ENCODE assay signal across 8 cellular contexts in genomic region chr6:132813173-132813856, GRCh38. TPM values are rescaled to one million over a fixed set of nuclear protein-coding genes. Genes with fewer than 3 reads are reported as not detected.
DNase-seq lines count a peak whose midpoint lies in the region; ATAC-seq, FAIRE-seq and TF ChIP-seq lines count a peak whose summit lies in the region.

No MANE protein-coding gene starts in this region.

- peak overlapping the region; percentile 100 for H3K27ac Mint-ChIP-seq in activated CD4-positive, alpha-beta T cell treated with anti-CD3 and anti-CD28 coated beads, Interleukin-2, amount 10 ng/mL, durations not matched to agents 7 days and 5 days

- H3K4me3 Mint-ChIP-seq in activated CD4-positive, alpha-beta T cell treated with anti-CD3 and anti-CD28 coated beads, Interleukin-2, amount 10 ng/mL, durations not matched to agents 7 days and 5 days = peak overlapping the region; percentile 99

- H3K9me3 ChIP-seq in H1 (ENCODE audit: insufficient read depth in 2 of 2, low read depth in 1 of 2, low read length in 1 of 2) = no peaks in the 10 kb centered on the region
- no peaks in the 10 kb centered on the region for H3K9me3 ChIP-seq in mononuclear cell (ENCODE audit: low read depth, low read length)

- H3K27me3 ChIP-seq in H1 (replicated peaks in 1 of 4; ENCODE audit: control insufficient read depth in 3 of 4, extremely low read depth in 1 of 4, insufficient read depth in 3 of 4, low read length in 3 of 4) (no peaks in the 10 kb centered on the region), mononuclear cell (ENCODE audit: insufficient read depth, low read length) (no peaks in the 10 kb centered on the region)

- peak overlapping the region; percentile 62 for H2BK120ac ChIP-seq in H1 (replicated peaks; ENCODE audit: low read depth, low read length)

- peak overlapping the region; percentile 19; the same call in 1 of the 2 replicates for H4K8ac ChIP-seq in H1 (ENCODE audit: extremely low read depth, insufficient read depth, low read length)

- DNase-seq in NCI-H1417 (lab: John Stamatoyannopoulos, UW) = peak; percentile 63 to 90 (median 80)
- DNase-seq in NCI-H1417 treated with DMSO at 0.1 percent for 48 hours (lab: John Stamatoyannopoulos, UW) = no peak
- peak; percentile 36 for DNase-seq in NCI-H1105 (lab: John Stamatoyannopoulos, UW)
- DNase-seq in activated CD4-positive, alpha-beta T cell treated with anti-CD3 and anti-CD28 coated beads, Interleukin-2, amount 10 ng/mL, durations not matched to agents 7 days and 5 days = peak; percentile 37
- peak in 1 of 2 experiments; percentile 48 for DNase-seq in H1 (ENCODE audit: low read depth in 1 of 2, low spot score in 2 of 2)

- peaks cover 19 to 22% of the 10 kb centered on the region in 2 experiments for H4K20me1 ChIP-seq in H1 (replicated peaks in 1 of 2; ENCODE audit: control insufficient read depth in 1 of 2, insufficient read depth in 2 of 2, low read length in 2 of 2)

- no peaks in the 10 kb centered on the region for H3K9me3 Mint-ChIP-seq in activated CD4-positive, alpha-beta T cell treated with anti-CD3 and anti-CD28 coated beads, Interleukin-2, amount 10 ng/mL, durations not matched to agents 7 days and 5 days

- peak in 1 of 2 experiments; percentile 19; a peak in 2 of 3 replicates for TF ChIP-seq POLR2A in H1 (IDR thresholded peaks at IDR 0.05; ENCODE audit: control extremely low read depth in 1 of 2, low read depth in 2 of 2, low read length in 2 of 2)

- CTCF ChIA-PET in activated CD4-positive, alpha-beta T cell treated with anti-CD3 and anti-CD28 coated beads, Interleukin-2, amount 10 ng/mL, durations not matched to agents 7 days and 5 days (lab: Charles Lee) = interaction anchor here (0.8 to 2.9 kb wide), 3 partner anchors 15 to 31 kb away, joined by 3 to 13 read pairs (median 6); partner anchors contain the start of gene SLC18B1
- CTCF ChIA-PET in H1 (lab: Charles Lee; ENCODE audit: partially characterized antibody) = interaction anchor here (0.6 to 6.0 kb wide), 2 partner anchors 14 to 143 kb away, joined by 3 to 51 read pairs; partner anchors contain the start of gene SLC18B1

- no peak for FAIRE-seq in H1 (lab: Jason Lieb, UNC)

- H2BK20ac ChIP-seq in H1 (ENCODE audit: low read length) = no peak overlapping the region

- TF ChIP-seq CTCF in H1 (IDR thresholded peaks at IDR 0.05; ENCODE audit: control extremely low read depth in 1 of 3, insufficient read depth in 1 of 3, low read depth in 1 of 3, low read length in 3 of 3) = no peak

- H3K36me3 ChIP-seq in H1 (ENCODE audit: control insufficient read depth in 2 of 4, insufficient read depth in 4 of 4, low read length in 3 of 4) = peaks cover 29 to 36% (median 34%) of the 10 kb centered on the region in 4 experiments

- peaks cover 43% of the 10 kb centered on the region for H3K4me1 Mint-ChIP-seq in activated CD4-positive, alpha-beta T cell treated with anti-CD3 and anti-CD28 coated beads, Interleukin-2, amount 10 ng/mL, durations not matched to agents 7 days and 5 days

- H2AK5ac ChIP-seq in H1 (ENCODE audit: low read depth, low read length) = no peak overlapping the region; the same call in 1 of the 2 replicates

- H2BK15ac ChIP-seq in H1 (ENCODE audit: low read length) = peak overlapping the region; percentile 90; the same call in 1 of the 2 replicates

- peak overlapping the region; percentile 52; the same call in 1 of the 2 replicates for H2BK12ac ChIP-seq in H1 (ENCODE audit: low read depth, low read length)

- H3K18ac ChIP-seq in H1 (ENCODE audit: extremely low read depth, low read length) = peak overlapping the region; percentile 86

- H3K4me2 ChIP-seq in H1 (ENCODE audit: insufficient read depth in 1 of 2, low read depth in 2 of 2, low read length in 2 of 2) = peak overlapping the region; percentile 82 to 94

- H3K9ac ChIP-seq in H1 (replicated peaks in 1 of 4; ENCODE audit: extremely low read depth in 1 of 4, low read depth in 3 of 4, low read length in 3 of 4) = peak overlapping the region; percentile 69 to 98 (median 92)

- peak overlapping the region; percentile 91 for H3K27ac ChIP-seq in H1 (ENCODE audit: low read depth, low read length)
- H3K27ac ChIP-seq in temporal lobe (ENCODE audit: low read depth, low read length) = peak overlapping the region; percentile 79

- no peak for TF ChIP-seq RAD21 in H1 (IDR thresholded peaks at IDR 0.05 in 1 of 2, conservative IDR thresholded peaks at IDR 0.05 in 1 of 2; ENCODE audit: low read depth in 2 of 2, low read length in 2 of 2)

- peak overlapping the region; percentile 71 for H3K23ac ChIP-seq in H1 (ENCODE audit: insufficient read length)

- peaks cover 41% of the 10 kb centered on the region for H3K36me3 Mint-ChIP-seq in activated CD4-positive, alpha-beta T cell treated with anti-CD3 and anti-CD28 coated beads, Interleukin-2, amount 10 ng/mL, durations not matched to agents 7 days and 5 days (ENCODE audit: low read depth)

- peaks cover 6% of the 10 kb centered on the region for H3K27me3 Mint-ChIP-seq in activated CD4-positive, alpha-beta T cell treated with anti-CD3 and anti-CD28 coated beads, Interleukin-2, amount 10 ng/mL, durations not matched to agents 7 days and 5 days

- POLR2A ChIA-PET in activated CD4-positive, alpha-beta T cell treated with anti-CD3 and anti-CD28 coated beads, Interleukin-2, amount 10 ng/mL, durations not matched to agents 7 days and 5 days (lab: Charles Lee) = interaction anchor here (0.6 to 0.7 kb wide), 3 partner anchors 9 to 41 kb away, joined by 3 read pairs; no protein-coding TSS in a partner anchor
- POLR2A ChIA-PET in H1 (lab: Charles Lee; ENCODE audit: partially characterized antibody) = interaction anchor here (0.6 to 7.4 kb wide), 17 partner anchors 8 to 1493 kb away, joined by 3 to 122 read pairs (median 5); partner anchors contain the start of gene SLC18B1

- H4K5ac ChIP-seq in H1 (ENCODE audit: insufficient read length, low read depth, low read length) = peak overlapping the region; percentile 89

- H3K4me1 ChIP-seq in H1 (replicated peaks in 1 of 4; ENCODE audit: control insufficient read depth in 3 of 4, insufficient read depth in 4 of 4, low read length in 3 of 4) (peaks cover 0 to 8% (median 4%) of the 10 kb centered on the region in 4 experiments; a peak in 6 of 7 replicates), mononuclear cell (ENCODE audit: insufficient read depth, low read length) (peaks cover 26% of the 10 kb centered on the region)

- 1% methylated on average over 27 of the region's 27 CpGs; no CpG with 5 or more reads in 1 of the 2 experiments for whole genome bisulfite sequencing in H1 (ENCODE audit: extremely low coverage in 1 of 2, insufficient coverage in 1 of 2, insufficient read length in 1 of 2, insufficient replicate concordance in 2 of 2, low coverage in 1 of 2, low lambda C conversion rate in 2 of 2, missing lambda C conversion rate in 1 of 2), 2 experiments

- H2BK5ac ChIP-seq in H1 (ENCODE audit: low read depth, low read length) = peak overlapping the region; percentile 79

- peak; percentile 29 for ATAC-seq in HG02571 (IDR thresholded peaks at IDR 0.05; ENCODE audit: unreplicated experiment)

- H3K4me3 ChIP-seq in H1 (ENCODE audit: extremely low read depth in 1 of 4, insufficient read depth in 2 of 4, low read depth in 3 of 4, low read length in 4 of 4) = peak overlapping the region; percentile 84 to 99 (median 96)
- H3K4me3 ChIP-seq in mononuclear cell (ENCODE audit: low read length) = peak overlapping the region; percentile 95

- H3K79me2 ChIP-seq in H1 (ENCODE audit: control insufficient read depth in 1 of 2, insufficient read depth in 2 of 2, low read length in 2 of 2) = peaks cover 9 to 29% of the 10 kb centered on the region in 2 experiments

- peak overlapping the region; percentile 60 for H3K4ac ChIP-seq in H1 (replicated peaks; ENCODE audit: insufficient read length, low read depth, low read length)

- H3K23me2 ChIP-seq in H1 (ENCODE audit: low read depth, low read length) = peaks cover 9% of the 10 kb centered on the region

- 0 out of 2 replicates have a peak overlapping the region, but pooled peaks have one; percentile 20 for H2AFZ ChIP-seq in H1 (ENCODE audit: low read length)

- H3K14ac ChIP-seq in H1 (ENCODE audit: insufficient read length) = no peak overlapping the region

- TF ChIP-seq EP300 in H1 (IDR thresholded peaks at IDR 0.05; ENCODE audit: borderline replicate concordance in 1 of 2, low read depth in 2 of 2, low read length in 2 of 2) = no peak

- H3K56ac ChIP-seq in H1 (replicated peaks; ENCODE audit: insufficient read length, low read depth, low read length) = peak overlapping the region; percentile 65

- H3K79me1 ChIP-seq in H1 (ENCODE audit: low read depth, low read length) = no peaks in the 10 kb centered on the region

- H4K91ac ChIP-seq in H1 (replicated peaks; ENCODE audit: insufficient read length, low read length) = peak overlapping the region; percentile 69

RNA-seq across cellular contexts. Expression of gene RPS12, which starts 1.1 kb away (rescaled TPM):
- total RNA-seq in activated CD4-positive, alpha-beta T cell treated with anti-CD3 and anti-CD28 coated beads, Interleukin-2, amount 10 ng/mL, durations not matched to agents 7 days and 5 days = 1,000 to 10,000 TPM in 1 of 2 experiments, 100 to 1,000 TPM in 1; 911 to 1,438 TPM
- 1,733 and 1,771 TPM in 2 replicates for total RNA-seq in H1 (2021; fragmentation: NEBNext Ultra II Directional; extraction: Animal tissue kit (Norgen Biotek cat#: 25700))
- polyA plus RNA-seq in H1 (2011; rRNA removed) = 7,878 and 9,013 TPM in 2 replicates
- 8,410 TPM for polyA plus RNA-seq in H1 (2011; cell fraction: cytosol; rRNA removed)
- 2,768 TPM for polyA plus RNA-seq in H1 (2011; cell fraction: nucleus; rRNA removed)
- polyA plus RNA-seq in H1 (2012, experiment 1 of 2) = 3,427 to 4,994 TPM (median 4,597 TPM) in 4 replicates
- 3,691 TPM for polyA plus RNA-seq in H1 (2012, experiment 2 of 2)
- 3,007 TPM for polyA plus RNA-seq in H1 (2013, experiment 1 of 2)
- polyA plus RNA-seq in H1 (2013, experiment 2 of 2) = 3,236 TPM
- 2,795 and 3,266 TPM in 2 replicates for polyA minus RNA-seq in H1 (2011; rRNA and poly(A)+ RNA removed)
- polyA minus RNA-seq in H1 (2011; cell fraction: cytosol; rRNA and poly(A)+ RNA removed) = 1,027 TPM
- 998 TPM for polyA minus RNA-seq in H1 (2011; cell fraction: nucleus; rRNA and poly(A)+ RNA removed)
- total RNA-seq in mononuclear cell (2,154 TPM), temporal lobe (411 TPM)

RNA-seq across cellular contexts. Expression of gene SLC18B1, which starts 14.9 kb away (rescaled TPM):
- 1 to 10 TPM; 9.1 to 9.3 TPM for total RNA-seq in activated CD4-positive, alpha-beta T cell treated with anti-CD3 and anti-CD28 coated beads, Interleukin-2, amount 10 ng/mL, durations not matched to agents 7 days and 5 days
- total RNA-seq in H1 (2021; fragmentation: NEBNext Ultra II Directional; extraction: Animal tissue kit (Norgen Biotek cat#: 25700)) = 22.0 and 23.4 TPM in 2 replicates
- 10.6 and 17.2 TPM in 2 replicates for polyA plus RNA-seq in H1 (2011; rRNA removed)
- 19.0 TPM for polyA plus RNA-seq in H1 (2011; cell fraction: cytosol; rRNA removed)
- polyA plus RNA-seq in H1 (2011; cell fraction: nucleus; rRNA removed) = 4.7 TPM
- polyA plus RNA-seq in H1 (2012, experiment 1 of 2) = 13.8 to 21.4 TPM (median 16.7 TPM) in 4 replicates
- polyA plus RNA-seq in H1 (2012, experiment 2 of 2) = 4.8 TPM
- 32.1 TPM for polyA plus RNA-seq in H1 (2013, experiment 1 of 2)
- 35.8 TPM for polyA plus RNA-seq in H1 (2013, experiment 2 of 2)
- polyA minus RNA-seq in H1 (2011; rRNA and poly(A)+ RNA removed) = 17.0 and 20.5 TPM in 2 replicates
- 4.8 TPM for polyA minus RNA-seq in H1 (2011; cell fraction: cytosol; rRNA and poly(A)+ RNA removed)
- 6.9 TPM for polyA minus RNA-seq in H1 (2011; cell fraction: nucleus; rRNA and poly(A)+ RNA removed)
- total RNA-seq in mononuclear cell = 10.3 TPM
- total RNA-seq in temporal lobe = 10.8 TPM

RNA-seq across cellular contexts. Expression of gene VNN2, which starts 55.6 kb away (rescaled TPM):
- total RNA-seq in activated CD4-positive, alpha-beta T cell treated with anti-CD3 and anti-CD28 coated beads, Interleukin-2, amount 10 ng/mL, durations not matched to agents 7 days and 5 days = 10 to 100 TPM; 12.8 to 16.1 TPM
- not detected in 2 replicates for total RNA-seq in H1 (2021; fragmentation: NEBNext Ultra II Directional; extraction: Animal tissue kit (Norgen Biotek cat#: 25700))
- not detected in 2 replicates for polyA plus RNA-seq in H1 (2011; rRNA removed)
- not detected for polyA plus RNA-seq in H1 (2011; cell fraction: cytosol; rRNA removed)
- polyA plus RNA-seq in H1 (2011; cell fraction: nucleus; rRNA removed) = 0.07 TPM
- polyA plus RNA-seq in H1 (2012, experiment 1 of 2) = not detected in 4 replicates
- polyA plus RNA-seq in H1 (2012, experiment 2 of 2) = not detected
- polyA plus RNA-seq in H1 (2013, experiment 1 of 2) = not detected
- not detected for polyA plus RNA-seq in H1 (2013, experiment 2 of 2)
- polyA minus RNA-seq in H1 (2011; rRNA and poly(A)+ RNA removed) = not detected in 2 replicates
- not detected for polyA minus RNA-seq in H1 (2011; cell fraction: cytosol; rRNA and poly(A)+ RNA removed)
- polyA minus RNA-seq in H1 (2011; cell fraction: nucleus; rRNA and poly(A)+ RNA removed) = not detected
- 103 TPM for total RNA-seq in mononuclear cell
- total RNA-seq in temporal lobe = 0.98 TPM
